ENCODE assay signal across 8 cellular contexts in genomic region chr14:105681604-105682185, GRCh38.
DNase-seq lines count a peak whose midpoint lies in the region; ATAC-seq, FAIRE-seq and TF ChIP-seq lines count a peak whose summit lies in the region.
"Not testable (repeated sequence)": the region's sequence is repeated elsewhere in the genome, so short reads cannot be mapped to it uniquely, and the experiment has no call there.

No MANE protein-coding gene starts in this region.

- not testable (repeated sequence) for H2AFZ ChIP-seq in SU-DHL-6 (ENCODE audit: low read depth, low read length, severe bottlenecking); GM12878 (ENCODE audit: control insufficient read depth, low read depth, low read length)

- CTCF ChIA-PET in GM12878 (lab: Yijun Ruan, JAX): not testable (repeated sequence)

- H3K27me3 ChIP-seq in SU-DHL-6 (ENCODE audit: low read length); GM12878 (replicated peaks in 1 of 2; ENCODE audit: control insufficient read depth in 2 of 2, insufficient read depth in 2 of 2, low read length in 1 of 2): not testable (repeated sequence)

- FAIRE-seq in GM12878 (lab: Jason Lieb, UNC); kidney (lab: Jason Lieb, UNC): not testable (repeated sequence)

- not testable (repeated sequence) for H3K9me3 ChIP-seq in SU-DHL-6 (ENCODE audit: insufficient read depth, low read length); GM12878 (replicated peaks; ENCODE audit: control insufficient read depth, insufficient read depth, low read length); kidney (ENCODE audit: control insufficient read depth in 1 of 2, low read length in 2 of 2)

- peaks cover 8 to 12% of the 10 kb centered on the region in 2 donors for H3K9me3 Mint-ChIP-seq in stimulated activated naive B cell treated with anti-CD40 and anti-IgM and Interleukin-4, amounts not matched to agents 10 μg/mL and 1 μg/mL and 100 μg/mL, for 72 hours

- 0% methylated on average over 10 of the region's 26 CpGs for WGBS in GM12878 (ENCODE audit: insufficient coverage, insufficient replicate concordance, low lambda C conversion rate, missing lambda C conversion rate)

- not testable (repeated sequence) for TF ChIP-seq EP300 in GM12878 (IDR thresholded peaks at IDR 0.05; ENCODE audit: borderline replicate concordance in 1 of 2, control insufficient read depth in 1 of 2, low read depth in 2 of 2, low read length in 2 of 2)

- not testable (repeated sequence) for H3K27me3 Mint-ChIP-seq in stimulated activated naive B cell treated with anti-CD40 and anti-IgM and Interleukin-4, amounts not matched to agents 10 μg/mL and 1 μg/mL and 100 μg/mL, for 72 hours

- H3F3A ChIP-seq in SU-DHL-6 (ENCODE audit: insufficient read depth): not testable (repeated sequence)

- H3K9ac ChIP-seq in SU-DHL-6 (ENCODE audit: low read length) (peak overlapping the region; percentile 55), GM12878 (ENCODE audit: control insufficient read depth, insufficient read depth, low read length) (peak overlapping the region; percentile 48)
- not testable (repeated sequence) for H3K9ac ChIP-seq in kidney (ENCODE audit: low read length in 2 of 2)

- TF ChIP-seq RAD21 in GM12878 (IDR thresholded peaks at IDR 0.05; ENCODE audit: insufficient read depth, low read depth, low read length): not testable (repeated sequence)

- not testable (repeated sequence) for H3K4me3 ChIP-seq in SU-DHL-6 (ENCODE audit: insufficient read depth, low read length, poor library complexity, severe bottlenecking); GM12878; kidney (ENCODE audit: low read length in 2 of 2)

- in situ Hi-C loops in GM12878 (cut with MboI): not testable (repeated sequence)

- intact Hi-C loops in GM12878 (cut with micrococcal nuclease; ENCODE audit: unreplicated experiment); kidney (cut with DNase I): not testable (repeated sequence)

- peak overlapping the region; percentile 95 for H3K27ac Mint-ChIP-seq in stimulated activated naive B cell treated with anti-CD40 and anti-IgM and Interleukin-4, amounts not matched to agents 10 μg/mL and 1 μg/mL and 100 μg/mL, for 72 hours

- not testable (repeated sequence) for H3K36me3 ChIP-seq in SU-DHL-6 (ENCODE audit: low read length); GM12878 (ENCODE audit: control insufficient read depth in 2 of 2, insufficient read depth in 2 of 2, low read length in 1 of 2); kidney (ENCODE audit: control insufficient read depth in 1 of 2, insufficient read depth in 2 of 2, low read length in 2 of 2)

- ATAC-seq in GM12878: not testable (repeated sequence)
- ATAC-seq in stimulated activated naive B cell treated with anti-CD40 and anti-IgM and Interleukin-4, amounts not matched to agents 10 μg/mL and 1 μg/mL and 100 μg/mL, for 72 hours (replicated peaks): peak; percentile 3 to 17

- H3K9me2 ChIP-seq in SU-DHL-6 (replicated peaks; ENCODE audit: insufficient read depth, low read length): not testable (repeated sequence)

- POLR2A ChIA-PET in GM12878 (lab: Charles Lee): not testable (repeated sequence)

- RAD21 ChIA-PET in GM12878 (lab: Charles Lee; ENCODE audit: unreplicated experiment): not testable (repeated sequence)

- peak; percentile 22; the same call in 1 of the 3 replicates for TF ChIP-seq CTCF in GM12872 (IDR thresholded peaks at IDR 0.05; ENCODE audit: insufficient read depth, low read depth, low read length)
- TF ChIP-seq CTCF in SU-DHL-6 (IDR thresholded peaks at IDR 0.05; ENCODE audit: insufficient read depth, low read length, poor library complexity, severe bottlenecking); kidney (IDR thresholded peaks at IDR 0.05; ENCODE audit: borderline replicate concordance, extremely low read depth, insufficient read depth): not testable (repeated sequence)
- TF ChIP-seq CTCF in GM12878 (IDR thresholded peaks at IDR 0.05 in 2 of 3, conservative IDR thresholded peaks at IDR 0.05 in 1 of 3; ENCODE audit: control insufficient read depth in 2 of 3, extremely low read depth in 1 of 3, insufficient read depth in 1 of 3, low read depth in 3 of 3, low read length in 3 of 3): peak in 2 of 3 experiments; percentile 9 to 14; a peak in 1 of 6 replicates

- peaks cover 24 to 41% of the 10 kb centered on the region in 2 donors for H3K4me1 Mint-ChIP-seq in stimulated activated naive B cell treated with anti-CD40 and anti-IgM and Interleukin-4, amounts not matched to agents 10 μg/mL and 1 μg/mL and 100 μg/mL, for 72 hours

- peaks cover 31% of the 10 kb centered on the region for H3K4me1 ChIP-seq in GM12878 (ENCODE audit: control insufficient read depth, insufficient read depth, low read length)
- not testable (repeated sequence) for H3K4me1 ChIP-seq in kidney (ENCODE audit: control insufficient read depth in 1 of 2, insufficient read depth in 1 of 2, low read depth in 1 of 2, low read length in 2 of 2)

- SMC1A ChIA-PET in GM12878 (lab: Charles Lee; ENCODE audit: uncharacterized antibody, unreplicated experiment): not testable (repeated sequence)

- H4K20me1 ChIP-seq in SU-DHL-6 (ENCODE audit: low read depth, low read length); GM12878 (ENCODE audit: control insufficient read depth, insufficient read depth): not testable (repeated sequence)

- peak overlapping the region; percentile 44 for H3K4me2 ChIP-seq in SU-DHL-6 (ENCODE audit: low read depth, low read length, poor library complexity, severe bottlenecking)
- not testable (repeated sequence) for H3K4me2 ChIP-seq in GM12878 (ENCODE audit: control insufficient read depth, insufficient read depth)

- peaks cover 8 to 15% of the 10 kb centered on the region in 2 donors for H3K36me3 Mint-ChIP-seq in stimulated activated naive B cell treated with anti-CD40 and anti-IgM and Interleukin-4, amounts not matched to agents 10 μg/mL and 1 μg/mL and 100 μg/mL, for 72 hours

- BruUV-seq in GM12878 (replicated peaks; lab: Mats Ljungman, UMichigan): not testable (repeated sequence)

- TF ChIP-seq POLR2A in GM18526 (IDR thresholded peaks at IDR 0.05; ENCODE audit: extremely low read depth, insufficient read length): peak; percentile 16
- not testable (repeated sequence) for TF ChIP-seq POLR2A in GM12878 (IDR thresholded peaks at IDR 0.05; ENCODE audit: low read depth, low read length)

- not testable (repeated sequence) for H3K79me2 ChIP-seq in SU-DHL-6 (ENCODE audit: insufficient read depth, low read length)
- H3K79me2 ChIP-seq in GM12878 (ENCODE audit: control insufficient read depth, insufficient read depth, low read length): peaks cover 13% of the 10 kb centered on the region

- peak overlapping the region; percentile 80 for H3K4me3 Mint-ChIP-seq in stimulated activated naive B cell treated with anti-CD40 and anti-IgM and Interleukin-4, amounts not matched to agents 10 μg/mL and 1 μg/mL and 100 μg/mL, for 72 hours

- H3K27ac ChIP-seq in SU-DHL-6 (ENCODE audit: low read depth, low read length) (peak overlapping the region; percentile 94), GM12878 (ENCODE audit: control insufficient read depth, insufficient read depth) (peak overlapping the region; percentile 58)
- H3K27ac ChIP-seq in kidney (ENCODE audit: low read depth in 2 of 2, low read length in 2 of 2): not testable (repeated sequence)

- DNase-seq in DMS 273 (lab: John Stamatoyannopoulos, UW; ENCODE audit: unreplicated experiment) (peak; percentile 17), NAMALWA (ENCODE audit: low spot score) (peak; percentile 38), kidney (peak; percentile 26)
- DNase-seq in GM12878 (ENCODE audit: low read depth, low spot score): not testable (repeated sequence)
- peak; percentile 55 for DNase-seq in stimulated activated naive B cell treated with anti-CD40 and anti-IgM and Interleukin-4, amounts not matched to agents 10 μg/mL and 1 μg/mL and 100 μg/mL, for 72 hours

TF ChIP-seq in GM12878, 131 proteins besides CTCF, POLR2A, EP300 and RAD21:
- peak; percentile 34 for TF ChIP-seq USF1 (IDR thresholded peaks at IDR 0.05; ENCODE audit: borderline replicate concordance, extremely low read length, insufficient read depth, low read depth, low read length)
TF ChIP-seq in GM12878: peak in this region for 1; not testable (repeated sequence) for 130.
